8 cellular contexts compared by ENCODE assay signal in the genomic region with DNA sequence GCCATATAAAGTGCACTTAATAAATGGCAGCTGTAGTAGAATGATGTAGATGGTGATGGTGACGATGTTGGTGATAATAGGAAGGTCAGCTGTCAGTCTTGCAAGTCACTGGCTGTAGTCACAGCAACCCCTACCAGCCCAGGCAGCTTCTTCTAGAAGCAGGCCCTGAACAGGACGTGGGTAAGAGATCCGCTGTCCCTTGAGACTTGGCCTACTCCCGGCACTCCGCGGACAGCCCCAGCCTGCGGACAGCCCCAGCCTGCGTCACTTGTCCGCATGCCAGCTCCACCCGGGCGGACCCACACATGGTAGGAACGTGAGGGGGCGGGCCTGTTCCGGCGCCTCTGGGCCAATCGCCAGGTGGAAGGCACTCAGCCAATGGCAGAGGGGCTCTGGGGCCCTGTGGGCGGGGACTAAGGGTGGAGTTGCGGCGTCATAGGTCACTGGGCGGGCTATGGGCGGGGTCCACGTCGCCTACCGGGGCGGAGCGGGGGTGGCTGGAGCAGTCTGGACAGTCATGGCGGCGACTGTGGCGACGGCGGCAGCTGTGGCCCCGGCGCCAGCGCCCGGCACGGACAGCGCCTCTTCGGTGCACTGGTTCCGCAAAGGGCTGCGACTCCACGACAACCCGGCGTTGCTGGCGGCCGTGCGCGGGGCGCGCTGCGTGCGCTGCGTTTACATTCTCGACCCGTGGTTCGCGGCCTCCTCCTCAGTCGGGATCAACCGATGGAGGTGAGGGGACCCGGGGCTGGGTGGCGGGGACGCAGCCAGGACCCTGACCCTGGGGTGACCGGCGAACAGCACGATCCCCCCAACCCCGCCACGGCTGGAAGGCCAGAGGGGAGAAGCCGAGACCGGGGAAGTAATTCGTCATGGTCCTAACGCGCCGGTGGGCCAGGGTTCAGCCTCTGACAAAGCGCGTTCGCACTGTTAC. TPM values are rescaled to one million over a fixed set of nuclear protein-coding genes. Genes with fewer than 3 reads are reported as not detected.
DNase-seq lines count a peak whose midpoint lies in the region; ATAC-seq and TF ChIP-seq lines count a peak whose summit lies in the region.

A gene (plus strand): TSS at position 502 of the 934 bp plus-strand sequence. CDS start 16 bp downstream, at position 518.

- peak within 1 kb of the TSS; percentile 87 for H3K4me3 Mint-ChIP-seq in T-helper 2 cell treated with Interferon-gamma antibody and Interleukin-4, amounts not matched to agents 5 μg/mL and 100 μg/mL, for 36 hours

- WGBS in right cardiac atrium, result under 1% methylated on average over 75 of the region's 75 CpGs

- H3K27ac ChIP-seq in ascending aorta (peak within 1 kb of the TSS; percentile 97 to 98), right cardiac atrium (ENCODE audit: low read length) (peak within 1 kb of the TSS; percentile 94), vagina (peak within 1 kb of the TSS; percentile 84)

- TF ChIP-seq CTCF in ascending aorta (IDR thresholded peaks at IDR 0.05) (no peak), vagina (IDR thresholded peaks at IDR 0.05) (no peak)

- H3K4me3 ChIP-seq in ascending aorta (peak within 1 kb of the TSS; percentile 92 to 97), right cardiac atrium (ENCODE audit: low read length) (peak within 1 kb of the TSS; percentile 90), vagina (peak within 1 kb of the TSS; percentile 88 to 98)

- peaks cover 8% of the 10 kb centered on the region for H3K27me3 Mint-ChIP-seq in T-helper 2 cell treated with Interferon-gamma antibody and Interleukin-4, amounts not matched to agents 5 μg/mL and 100 μg/mL, for 36 hours (ENCODE audit: low read depth)

- no peaks in the 10 kb centered on the region for H3K9me3 Mint-ChIP-seq in T-helper 2 cell treated with Interferon-gamma antibody and Interleukin-4, amounts not matched to agents 5 μg/mL and 100 μg/mL, for 36 hours

- intact Hi-C loops in ascending aorta (cut with DNase I) (loop anchor here (1.0 to 10.0 kb wide), 8 partner anchors 12 to 1568 kb away; a partner anchor contains a TSS), right cardiac atrium (cut with DNase I) (loop anchor here in 1 of 4 donors (10.0 kb wide), 1 partner anchor 158 kb away; no protein-coding TSS in a partner anchor), vagina (cut with DNase I) (loop anchor here (2.0 to 5.0 kb wide), 2 partner anchors 42 to 70 kb away; a partner anchor contains a TSS)

- H3K36me3 Mint-ChIP-seq in T-helper 2 cell treated with Interferon-gamma antibody and Interleukin-4, amounts not matched to agents 5 μg/mL and 100 μg/mL, for 36 hours (ENCODE audit: low read depth), result no peaks in the 10 kb centered on the region

- peaks cover 12 to 44% of the 10 kb centered on the region in 2 donors for H3K4me1 ChIP-seq in ascending aorta
- peaks cover 8% of the 10 kb centered on the region for H3K4me1 ChIP-seq in right cardiac atrium (ENCODE audit: control insufficient read depth, insufficient read depth, low read length)
- peaks cover 51% of the 10 kb centered on the region for H3K4me1 ChIP-seq in vagina

- peak; percentile 93 for ATAC-seq in GM18502 (IDR thresholded peaks at IDR 0.05; ENCODE audit: poor library complexity, unreplicated experiment)
- peak; percentile 90 for ATAC-seq in HG02970 (IDR thresholded peaks at IDR 0.05; ENCODE audit: low FRiP score, unreplicated experiment)
- ATAC-seq in right cardiac atrium, result peak; percentile 98

- H3K4me1 Mint-ChIP-seq in T-helper 2 cell treated with Interferon-gamma antibody and Interleukin-4, amounts not matched to agents 5 μg/mL and 100 μg/mL, for 36 hours (ENCODE audit: low read depth), result peaks cover 39% of the 10 kb centered on the region

- peak in 1 of 2 donors; percentile 95 for TF ChIP-seq POLR2A in vagina (IDR thresholded peaks at IDR 0.05)

- DNase-seq in NCI-H1930 (lab: John Stamatoyannopoulos, UW) (peak; percentile 98 to 99), ascending aorta (ENCODE audit: low spot score in 2 of 2) (peak; percentile 98 to 100), right cardiac atrium (peak; percentile 99 to 100 (median 100)), putamen (ENCODE audit: low spot score) (peak; percentile 98), vagina (ENCODE audit: extremely low spot score in 2 of 2) (peak; percentile 99 to 100)
- DNase-seq in T-helper 2 cell treated with Interferon-gamma antibody and Interleukin-4, amounts not matched to agents 5 μg/mL and 100 μg/mL, for 36 hours (ENCODE audit: low spot score), result peak; percentile 98

- no peaks in the 10 kb centered on the region for H3K27me3 ChIP-seq in ascending aorta
- no peaks in the 10 kb centered on the region for H3K27me3 ChIP-seq in right cardiac atrium (ENCODE audit: control insufficient read depth, insufficient read depth)
- no peaks in the 10 kb centered on the region for H3K27me3 ChIP-seq in vagina

- H3K9me3 ChIP-seq in ascending aorta, result no peaks in the 10 kb centered on the region
- H3K9me3 ChIP-seq in right cardiac atrium (ENCODE audit: control insufficient read depth, low read length), result no peaks in the 10 kb centered on the region
- H3K9me3 ChIP-seq in vagina, result no peaks in the 10 kb centered on the region

- H3K27ac Mint-ChIP-seq in T-helper 2 cell treated with Interferon-gamma antibody and Interleukin-4, amounts not matched to agents 5 μg/mL and 100 μg/mL, for 36 hours, result peak within 1 kb of the TSS; percentile 91

- H3K36me3 ChIP-seq in ascending aorta (no peaks in the 10 kb centered on the region), vagina (no peaks in the 10 kb centered on the region)

RNA-seq across cellular contexts. Expression of the gene that starts here (rescaled TPM):
- total RNA-seq in ascending aorta (29.6 TPM), right cardiac atrium (10 to 100 TPM; 67.7 to 82.1 (median 74.4) TPM), vagina (54.3 TPM)
- 34.3 TPM for polyA plus RNA-seq in right cardiac atrium

Comparison
In these comparisons a context has a peak if more than half of its experiments do, and no peak if none do; other contexts are left out.
1. Peak in every context shown above with its lines: DNase-seq, ATAC-seq, H3K4me3 ChIP-seq and H3K27ac ChIP-seq.